In genomic region chr7:37944737-37945054, GRCh38 we compare ENCODE assay signal across 30 cellular contexts. TPM values are rescaled to one million over a fixed set of nuclear protein-coding genes. Genes with fewer than 3 reads are reported as not detected.
DNase-seq lines count a peak whose midpoint lies in the region; ATAC-seq and TF ChIP-seq lines count a peak whose summit lies in the region.
"Had no signal": no experiment of that assay in that cellular context is flagged by ENCODE, and none has a peak within 500 bp of the region (broad histone marks: within the 10 kb centered on the region; RNA-seq: fewer than 3 reads in every experiment).

No MANE protein-coding gene starts in this region.

- no peaks in the 10 kb centered on the region for H3K36me3 Mint-ChIP-seq in H9 (ENCODE audit: insufficient read depth in 1 of 3, low read depth in 3 of 3)
- H3K36me3 Mint-ChIP-seq in mesothelial cell of epicardium, result peaks cover 2% of the 10 kb centered on the region
- H3K36me3 Mint-ChIP-seq: CD8-positive, alpha-beta T cell; naive thymus-derived CD8-positive, alpha-beta T cell had no signal

- DNase-seq in H9 (no peak), mesothelial cell of epicardium (ENCODE audit: low spot score in 2 of 2, unreplicated experiment in 2 of 2) (no peak), HuH-7 (ENCODE audit: low spot score) (no peak)
- DNase-seq: activated CD4-positive, alpha-beta T cell treated with anti-CD3 and anti-CD28 coated beads for 48 hours; activated CD8-positive, alpha-beta memory T cell treated with anti-CD3 and anti-CD28 coated beads for 24 hours; activated naive CD4-positive, alpha-beta T cell treated with anti-CD3 and anti-CD28 coated beads, Interleukin-2, amount 50 U/mL, for 16 hours; activated T-cell treated with anti-CD3 and anti-CD28 coated beads for 4 hours; BE2C; CD8-positive, alpha-beta T cell; DMS 273 treated with DMSO at 0.1 percent for 48 hours; head of caudate nucleus; Karpas-422; naive thymus-derived CD8-positive, alpha-beta T cell; NCI-H1417 treated with DMSO at 0.1 percent for 48 hours; NCI-H2081; NCI-H345; NCI-H748 treated with DMSO at 0.1 percent for 48 hours; SIG-M5; stimulated activated CD4-positive, alpha-beta T cell treated with anti-CD3 and anti-CD28 coated beads, Interleukin-1b, Interleukin-23, amount 100 ng/mL, for 48 hours; stimulated activated naive CD4-positive, alpha-beta T cell treated with Interleukin-2 at 50 U/mL for 16 hours; WERI-Rb-1 had no signal

- no peak overlapping the region for H3K23ac ChIP-seq in H9 (ENCODE audit: insufficient read length, low read depth, low read length)

- H3T11ph ChIP-seq in H9 (ENCODE audit: low read length), result no peak overlapping the region

- H3K27ac ChIP-seq in H9 (ENCODE audit: insufficient read length, low read depth, low read length) (no peak overlapping the region), skeletal muscle tissue (ENCODE audit: low read depth, low read length) (peak overlapping the region; percentile 71)
- H3K27ac ChIP-seq: brain microvascular endothelial cell, WERI-Rb-1 had no signal

- H4K20me1 ChIP-seq in H9 (ENCODE audit: control insufficient read depth, insufficient read depth, insufficient read length), result no peaks in the 10 kb centered on the region

- no peak overlapping the region for H2BK120ac ChIP-seq in H9 (ENCODE audit: low read depth, low read length, poor library complexity, severe bottlenecking)

- no peaks in the 10 kb centered on the region for H3K79me1 ChIP-seq in H9 (ENCODE audit: insufficient read depth, low read depth, low read length, poor library complexity, severe bottlenecking)

- no peaks in the 10 kb centered on the region for H3K27me3 ChIP-seq in H9 (ENCODE audit: insufficient read depth, low read length)
- no peaks in the 10 kb centered on the region for H3K27me3 ChIP-seq in skeletal muscle tissue (ENCODE audit: control insufficient read depth in 3 of 3, insufficient read depth in 3 of 3, low read length in 3 of 3)
- H3K27me3 ChIP-seq: BE2C, brain microvascular endothelial cell had no signal

- peaks cover 0 to 10% (median 2%) of the 10 kb centered on the region in 3 donors for H3K36me3 ChIP-seq in skeletal muscle tissue (ENCODE audit: control insufficient read depth in 3 of 3, insufficient read depth in 3 of 3, low read length in 3 of 3)
- H3K36me3 ChIP-seq: BE2C, brain microvascular endothelial cell, WERI-Rb-1 had no signal

- H3K4me1 ChIP-seq in H9 (ENCODE audit: insufficient read depth, low read length), result no peaks in the 10 kb centered on the region
- peaks cover 33 to 45% (median 38%) of the 10 kb centered on the region in 3 donors for H3K4me1 ChIP-seq in skeletal muscle tissue (ENCODE audit: control insufficient read depth in 3 of 3, insufficient read depth in 3 of 3, low read length in 3 of 3)
- H3K4me1 ChIP-seq: BE2C had no signal

- H2BK12ac ChIP-seq in H9 (ENCODE audit: insufficient read length, low read depth, low read length), result no peak overlapping the region

- no peak overlapping the region for H3K56ac ChIP-seq in H9 (ENCODE audit: insufficient read length, low read depth, low read length)

- no peak overlapping the region for H2AK5ac ChIP-seq in H9 (ENCODE audit: insufficient read length, low read length)

- H3K27ac Mint-ChIP-seq in H9 (peak overlapping the region in 2 of 3 experiments; percentile 20 to 56; a peak in 2 of 7 replicates), mesothelial cell of epicardium (peak overlapping the region; percentile 17)
- H3K27ac Mint-ChIP-seq: activated T-helper 2 cell treated with anti-CD3 and anti-CD28 coated beads, Interferon-gamma antibody, Interleukin-2, Interleukin-4, amounts not matched to agents 10 μg/mL and 5 μg/mL and 100 μg/mL, durations not matched to agents 14 hours and 24 hours and 36 hours; CD8-positive, alpha-beta T cell; naive thymus-derived CD8-positive, alpha-beta T cell had no signal

- H4K91ac ChIP-seq in H9 (ENCODE audit: insufficient read length, low read depth, low read length), result no peak overlapping the region

- no peak overlapping the region for H4K8ac ChIP-seq in H9 (replicated peaks; ENCODE audit: insufficient read length, low read depth, low read length)

- H2BK5ac ChIP-seq in H9 (ENCODE audit: insufficient read length, low read length), result no peak overlapping the region

- no peak overlapping the region for H3K4ac ChIP-seq in H9 (ENCODE audit: low read depth, low read length)

- H3K14ac ChIP-seq in H9 (ENCODE audit: insufficient read depth, low read length), result no peak overlapping the region

- ATAC-seq in GM18498 (IDR thresholded peaks at IDR 0.05; ENCODE audit: unreplicated experiment) (peak; percentile 8), HG03039 (IDR thresholded peaks at IDR 0.05; ENCODE audit: unreplicated experiment) (no peak), GM19035 (IDR thresholded peaks at IDR 0.05; ENCODE audit: unreplicated experiment) (no peak)
- ATAC-seq: CD8-positive, alpha-beta T cell; esophagus mucosa; naive thymus-derived CD8-positive, alpha-beta T cell had no signal

- WGBS in H9 (ENCODE audit: extremely low coverage, insufficient read length, low lambda C conversion rate), result no CpG with 5 or more reads among the region's 2 CpGs

- H3K23me2 ChIP-seq in H9 (ENCODE audit: insufficient read length, low read depth, low read length, poor library complexity, severe bottlenecking), result no peaks in the 10 kb centered on the region

- no peak overlapping the region for H3K4me2 ChIP-seq in H9 (ENCODE audit: insufficient read depth, insufficient read length, low read length)

- H3K79me2 ChIP-seq in H9 (ENCODE audit: insufficient read depth, low read length), result no peaks in the 10 kb centered on the region

- H3K9me3 Mint-ChIP-seq in H9, result no peaks in the 10 kb centered on the region
- no peaks in the 10 kb centered on the region for H3K9me3 Mint-ChIP-seq in mesothelial cell of epicardium
- H3K9me3 Mint-ChIP-seq: activated T-helper 2 cell treated with anti-CD3 and anti-CD28 coated beads, Interferon-gamma antibody, Interleukin-2, Interleukin-4, amounts not matched to agents 10 μg/mL and 5 μg/mL and 100 μg/mL, durations not matched to agents 14 hours and 24 hours and 36 hours; naive thymus-derived CD8-positive, alpha-beta T cell had no signal

- H3K9me3 ChIP-seq in H9 (ENCODE audit: control insufficient read depth, low read depth, low read length) (no peaks in the 10 kb centered on the region), skeletal muscle tissue (ENCODE audit: control insufficient read depth in 3 of 3, low read length in 3 of 3) (no peaks in the 10 kb centered on the region)
- H3K9me3 ChIP-seq: BE2C had no signal

- H2BK20ac ChIP-seq in H9 (ENCODE audit: low read depth, low read length, poor library complexity, severe bottlenecking), result no peak overlapping the region

- H3K4me3 Mint-ChIP-seq in H9, result no peak overlapping the region
- no peak overlapping the region for H3K4me3 Mint-ChIP-seq in mesothelial cell of epicardium
- H3K4me3 Mint-ChIP-seq: CD8-positive, alpha-beta T cell; naive thymus-derived CD8-positive, alpha-beta T cell had no signal

- no peak for TF ChIP-seq CTCF in H9 (conservative IDR thresholded peaks at IDR 0.05)
- no peak for TF ChIP-seq CTCF in mesothelial cell of epicardium (IDR thresholded peaks at IDR 0.05; ENCODE audit: unreplicated experiment)

- H3K27me3 Mint-ChIP-seq in H9 (ENCODE audit: low read depth), result no peaks in the 10 kb centered on the region
- no peaks in the 10 kb centered on the region for H3K27me3 Mint-ChIP-seq in mesothelial cell of epicardium (ENCODE audit: low read depth)
- H3K27me3 Mint-ChIP-seq: naive thymus-derived CD8-positive, alpha-beta T cell had no signal

- H3K4me1 Mint-ChIP-seq in H9 (peaks cover 13 to 14% of the 10 kb centered on the region in 2 experiments), mesothelial cell of epicardium (peaks cover 16% of the 10 kb centered on the region)
- H3K4me1 Mint-ChIP-seq: naive thymus-derived CD8-positive, alpha-beta T cell had no signal

- H3K4me3 ChIP-seq in skeletal muscle tissue (ENCODE audit: low read length in 3 of 3), result no peak overlapping the region

- H4K5ac ChIP-seq in H9 (ENCODE audit: insufficient read length, low read depth, low read length), result no peak overlapping the region

- H3K9ac ChIP-seq in H9 (ENCODE audit: extremely low read depth, insufficient read length, low read length) (no peak overlapping the region), skeletal muscle tissue (ENCODE audit: low read depth in 1 of 3, low read length in 3 of 3) (no peak overlapping the region)

- no peak overlapping the region for H2BK15ac ChIP-seq in H9 (ENCODE audit: low read depth, low read length)

- no peak overlapping the region for H3K18ac ChIP-seq in H9 (ENCODE audit: insufficient read length, low read depth, low read length)

- no peak overlapping the region for H2AFZ ChIP-seq in H9 (ENCODE audit: low read length)

RNA-seq across cellular contexts. Expression of gene EPDR1, which starts 24.3 kb away (rescaled TPM):
- total RNA-seq in H9 (2021), result 5.3 and 6.1 TPM in 2 replicates
- 5.8 to 6.2 TPM (median 6.0 TPM) in 3 replicates for total RNA-seq in mesothelial cell of epicardium
- 63.2 TPM for total RNA-seq in skeletal muscle tissue

RNA-seq across cellular contexts. Expression of gene SFRP4, which starts 28.1 kb away (rescaled TPM):
- total RNA-seq in H9 (2021), result not detected in 2 replicates
- 5.7 to 6.6 TPM (median 6.4 TPM) in 3 replicates for total RNA-seq in mesothelial cell of epicardium
- 28.7 TPM for total RNA-seq in skeletal muscle tissue
- total RNA-seq: activated T-helper 2 cell treated with anti-CD3 and anti-CD28 coated beads, Interferon-gamma antibody, Interleukin-2, Interleukin-4, amounts not matched to agents 10 μg/mL and 5 μg/mL and 100 μg/mL, durations not matched to agents 14 hours and 24 hours and 36 hours; CD8-positive, alpha-beta T cell; dermis microvascular lymphatic vessel endothelial cell; esophagus mucosa; H1; naive thymus-derived CD8-positive, alpha-beta T cell had no signal
